ENCODE assay signal across 1 cellular context in the genomic region with DNA sequence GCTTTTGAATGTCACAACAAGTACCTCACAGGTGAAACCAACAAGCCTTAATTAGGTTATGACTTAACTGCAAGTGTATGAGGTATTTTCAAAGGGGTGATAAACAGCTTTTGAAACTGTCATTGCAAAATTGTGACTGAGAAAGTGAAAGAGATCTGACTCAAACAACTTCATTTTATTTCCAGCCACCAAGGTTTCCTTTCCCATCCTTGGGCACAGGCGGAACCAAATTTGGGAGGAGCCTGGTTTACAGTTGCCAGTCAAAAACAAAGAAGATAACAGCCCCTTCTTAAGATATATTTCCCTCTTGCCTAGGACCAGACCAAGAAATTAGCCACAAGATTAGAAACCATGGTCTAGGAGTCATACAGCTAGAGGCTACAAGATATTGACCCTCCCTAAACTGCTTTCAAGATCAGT.
TF ChIP-seq lines count a peak whose summit lies in the region.

No MANE protein-coding gene starts in this region.

TF ChIP-seq in GM12878, 131 proteins besides CTCF, POLR2A, EP300 and RAD21 (continued from another document):
- TF ChIP-seq, protein P1, sequence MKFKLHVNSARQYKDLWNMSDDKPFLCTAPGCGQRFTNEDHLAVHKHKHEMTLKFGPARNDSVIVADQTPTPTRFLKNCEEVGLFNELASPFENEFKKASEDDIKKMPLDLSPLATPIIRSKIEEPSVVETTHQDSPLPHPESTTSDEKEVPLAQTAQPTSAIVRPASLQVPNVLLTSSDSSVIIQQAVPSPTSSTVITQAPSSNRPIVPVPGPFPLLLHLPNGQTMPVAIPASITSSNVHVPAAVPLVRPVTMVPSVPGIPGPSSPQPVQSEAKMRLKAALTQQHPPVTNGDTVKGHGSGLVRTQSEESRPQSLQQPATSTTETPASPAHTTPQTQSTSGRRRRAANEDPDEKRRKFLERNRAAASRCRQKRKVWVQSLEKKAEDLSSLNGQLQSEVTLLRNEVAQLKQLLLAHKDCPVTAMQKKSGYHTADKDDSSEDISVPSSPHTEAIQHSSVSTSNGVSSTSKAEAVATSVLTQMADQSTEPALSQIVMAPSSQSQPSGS (IDR thresholded peaks at IDR 0.05; ENCODE audit: low read length): peak; percentile 21; the same call in 1 of the 2 replicates
- TF ChIP-seq MEF2A (IDR thresholded peaks at IDR 0.05; ENCODE audit: insufficient read depth, low read depth, low read length): 0 out of 2 replicates have a peak, but pooled peaks have one; percentile 27
- no peak for TF ChIP-seq ASH2L (IDR thresholded peaks at IDR 0.05; ENCODE audit: borderline replicate concordance, low read depth)
- TF ChIP-seq SRF (IDR thresholded peaks at IDR 0.05; ENCODE audit: low read depth in 2 of 2, low read length in 2 of 2): 0 out of 4 replicates have a peak, but pooled peaks of 1 of the 2 experiments have one; percentile 65
- no peak for TF ChIP-seq CBX5 (IDR thresholded peaks at IDR 0.05; ENCODE audit: low read depth)
- TF ChIP-seq SIX5 (IDR thresholded peaks at IDR 0.05; ENCODE audit: low read depth, low read length, severe bottlenecking): no peak
- TF ChIP-seq MTA2 (IDR thresholded peaks at IDR 0.05; ENCODE audit: low read depth): peak; percentile 77
- peak; percentile 89 for TF ChIP-seq ATF7 (IDR thresholded peaks at IDR 0.05; ENCODE audit: low read depth)
- TF ChIP-seq, protein P2, sequence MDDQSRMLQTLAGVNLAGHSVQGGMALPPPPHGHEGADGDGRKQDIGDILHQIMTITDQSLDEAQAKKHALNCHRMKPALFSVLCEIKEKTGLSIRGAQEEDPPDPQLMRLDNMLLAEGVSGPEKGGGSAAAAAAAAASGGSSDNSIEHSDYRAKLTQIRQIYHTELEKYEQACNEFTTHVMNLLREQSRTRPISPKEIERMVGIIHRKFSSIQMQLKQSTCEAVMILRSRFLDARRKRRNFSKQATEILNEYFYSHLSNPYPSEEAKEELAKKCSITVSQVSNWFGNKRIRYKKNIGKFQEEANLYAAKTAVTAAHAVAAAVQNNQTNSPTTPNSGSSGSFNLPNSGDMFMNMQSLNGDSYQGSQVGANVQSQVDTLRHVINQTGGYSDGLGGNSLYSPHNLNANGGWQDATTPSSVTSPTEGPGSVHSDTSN (IDR thresholded peaks at IDR 0.05; ENCODE audit: insufficient replicate concordance, low read depth, low read length): no peak
- TF ChIP-seq CREM (IDR thresholded peaks at IDR 0.05; ENCODE audit: low read depth): peak; percentile 46; the same call in 1 of the 2 replicates
- TF ChIP-seq, protein P3, sequence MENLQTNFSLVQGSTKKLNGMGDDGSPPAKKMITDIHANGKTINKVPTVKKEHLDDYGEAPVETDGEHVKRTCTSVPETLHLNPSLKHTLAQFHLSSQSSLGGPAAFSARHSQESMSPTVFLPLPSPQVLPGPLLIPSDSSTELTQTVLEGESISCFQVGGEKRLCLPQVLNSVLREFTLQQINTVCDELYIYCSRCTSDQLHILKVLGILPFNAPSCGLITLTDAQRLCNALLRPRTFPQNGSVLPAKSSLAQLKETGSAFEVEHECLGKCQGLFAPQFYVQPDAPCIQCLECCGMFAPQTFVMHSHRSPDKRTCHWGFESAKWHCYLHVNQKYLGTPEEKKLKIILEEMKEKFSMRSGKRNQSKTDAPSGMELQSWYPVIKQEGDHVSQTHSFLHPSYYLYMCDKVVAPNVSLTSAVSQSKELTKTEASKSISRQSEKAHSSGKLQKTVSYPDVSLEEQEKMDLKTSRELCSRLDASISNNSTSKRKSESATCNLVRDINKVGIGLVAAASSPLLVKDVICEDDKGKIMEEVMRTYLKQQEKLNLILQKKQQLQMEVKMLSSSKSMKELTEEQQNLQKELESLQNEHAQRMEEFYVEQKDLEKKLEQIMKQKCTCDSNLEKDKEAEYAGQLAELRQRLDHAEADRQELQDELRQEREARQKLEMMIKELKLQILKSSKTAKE (IDR thresholded peaks at IDR 0.05; ENCODE audit: low read depth, poor library complexity, severe bottlenecking): peak; percentile 18
- TF ChIP-seq IKZF2 (IDR thresholded peaks at IDR 0.05): peak; percentile 84 to 85
- TF ChIP-seq MEF2B (IDR thresholded peaks at IDR 0.05; ENCODE audit: partially characterized antibody, poor library complexity, severe bottlenecking): peak; percentile 39
- TF ChIP-seq DPF2 (IDR thresholded peaks at IDR 0.05): peak; percentile 47; the same call in 1 of the 2 replicates
TF ChIP-seq in GM12878: peak in this region for 15.
